8 cellular contexts compared by ENCODE assay signal in the genomic region with DNA sequence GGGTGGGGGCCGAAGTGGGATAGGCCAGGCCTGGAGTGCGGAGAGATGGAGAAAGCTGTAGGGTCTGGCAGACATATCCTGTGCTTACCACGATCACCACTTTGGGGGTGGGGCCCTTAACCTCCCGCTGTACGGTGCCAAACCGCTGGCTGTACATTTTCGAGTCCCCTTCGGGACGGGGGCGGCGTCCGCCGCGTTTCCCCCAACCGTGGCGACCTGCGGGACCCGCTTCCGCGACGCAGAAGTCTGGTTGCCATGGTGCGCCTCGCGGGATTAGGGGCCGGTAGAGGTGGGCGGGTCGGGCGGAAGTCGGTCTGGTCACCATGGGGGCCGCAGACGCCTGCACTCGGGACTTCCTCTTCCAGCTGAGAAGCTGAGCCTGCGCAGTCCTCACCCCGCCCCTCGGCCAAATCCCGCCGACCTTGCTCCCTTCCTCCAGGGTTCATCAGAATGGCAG. TPM values are rescaled to one million over a fixed set of nuclear protein-coding genes. Genes with fewer than 3 reads are reported as not detected.
DNase-seq lines count a peak whose midpoint lies in the region; ATAC-seq, FAIRE-seq and TF ChIP-seq lines count a peak whose summit lies in the region.

A gene with protein sequence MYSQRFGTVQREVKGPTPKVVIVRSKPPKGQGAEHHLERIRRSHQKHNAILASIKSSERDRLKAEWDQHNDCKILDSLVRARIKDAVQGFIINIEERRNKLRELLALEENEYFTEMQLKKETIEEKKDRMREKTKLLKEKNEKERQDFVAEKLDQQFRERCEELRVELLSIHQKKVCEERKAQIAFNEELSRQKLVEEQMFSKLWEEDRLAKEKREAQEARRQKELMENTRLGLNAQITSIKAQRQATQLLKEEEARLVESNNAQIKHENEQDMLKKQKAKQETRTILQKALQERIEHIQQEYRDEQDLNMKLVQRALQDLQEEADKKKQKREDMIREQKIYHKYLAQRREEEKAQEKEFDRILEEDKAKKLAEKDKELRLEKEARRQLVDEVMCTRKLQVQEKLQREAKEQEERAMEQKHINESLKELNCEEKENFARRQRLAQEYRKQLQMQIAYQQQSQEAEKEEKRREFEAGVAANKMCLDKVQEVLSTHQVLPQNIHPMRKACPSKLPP (minus strand): TSS at position 248 of the 457 bp plus-strand sequence. CDS start 91 bp downstream, at position 157.

- H3K27me3 Mint-ChIP-seq in Calu3 (ENCODE audit: unreplicated experiment), result no peaks in the 10 kb centered on the region

- peak within 1 kb of the TSS; percentile 44; the same call in 1 of the 2 replicates for H3K9ac ChIP-seq in OCI-LY1 (ENCODE audit: low read length)

- H3K4me3 Mint-ChIP-seq in Calu3 (ENCODE audit: low read depth, unreplicated experiment), result peak within 1 kb of the TSS; percentile 89

- peak; percentile 38 for FAIRE-seq in HTR-8/SVneo (lab: Jason Lieb, UNC)

- H3F3A ChIP-seq in OCI-LY1 (ENCODE audit: insufficient read depth, low read length), result no peaks in the 10 kb centered on the region

- peak; percentile 92 for DNase-seq in Calu3
- DNase-seq in HTR-8/SVneo (ENCODE audit: insufficient read length, low spot score), result peak; percentile 82
- DNase-seq in activated T-cell treated with anti-CD3 and anti-CD28 coated beads for 1 hour (ENCODE audit: low read depth), result peak; percentile 72
- peak; percentile 12 for DNase-seq in epithelial cell of proximal tubule (ENCODE audit: low read depth)
- DNase-seq in mucosa of gallbladder (ENCODE audit: low spot score), result peak; percentile 92
- DNase-seq in stimulated activated CD8-positive, alpha-beta memory T cell treated with anti-CD3 and anti-CD28 coated beads, Interleukin-2, amount 100 ng/mL, for 48 hours (ENCODE audit: low read depth in 2 of 2), result peak; percentile 88

- H3K27me3 ChIP-seq in OCI-LY1 (ENCODE audit: insufficient read depth, low read length), result no peaks in the 10 kb centered on the region

- no peaks in the 10 kb centered on the region for H3K79me2 ChIP-seq in OCI-LY1 (ENCODE audit: insufficient read depth, low read length)

- H3K36me3 ChIP-seq in OCI-LY1 (ENCODE audit: insufficient read depth, low read length), result peaks cover 35% of the 10 kb centered on the region

- no peaks in the 10 kb centered on the region for H3K9me2 ChIP-seq in OCI-LY1 (ENCODE audit: low read depth, low read length)

- ATAC-seq in GM21381 (IDR thresholded peaks at IDR 0.05; ENCODE audit: unreplicated experiment), result peak; percentile 72

- peak within 1 kb of the TSS; percentile 80 for H3K27ac Mint-ChIP-seq in Calu3 (ENCODE audit: unreplicated experiment)

- CTCF ChIA-PET in Calu3 (lab: Charles Lee), result interaction anchor here (1.0 to 1.2 kb wide), 3 partner anchors 15 to 91 kb away, joined by 3 to 6 read pairs (median 4); a partner anchor contains a TSS

- H3K4me3 ChIP-seq in OCI-LY1 (ENCODE audit: low read depth, low read length, poor library complexity, severe bottlenecking) (peak within 1 kb of the TSS; percentile 63), epithelial cell of proximal tubule (ENCODE audit: low read depth, low read length) (peak within 1 kb of the TSS; percentile 80)

- TF ChIP-seq CTCF in Calu3 (IDR thresholded peaks at IDR 0.05; ENCODE audit: unreplicated experiment) (no peak), OCI-LY1 (IDR thresholded peaks at IDR 0.05; ENCODE audit: low read length) (no peak), epithelial cell of proximal tubule (conservative IDR thresholded peaks at IDR 0.05; ENCODE audit: low read depth, low read length) (no peak)

- intact Hi-C loops in Calu3 (cut with micrococcal nuclease; ENCODE audit: unreplicated experiment), result loop anchor here (5.0 kb wide), 1 partner anchor 49 kb away; no protein-coding TSS in a partner anchor

- H3K36me3 Mint-ChIP-seq in Calu3 (ENCODE audit: insufficient read depth, unreplicated experiment), result peaks cover 32% of the 10 kb centered on the region

- H3K9me3 Mint-ChIP-seq in Calu3 (ENCODE audit: low read depth, unreplicated experiment), result no peaks in the 10 kb centered on the region

- peak within 1 kb of the TSS; percentile 70 for H3K4me2 ChIP-seq in OCI-LY1 (ENCODE audit: low read length)

- no peak within 1 kb of the TSS for H2AFZ ChIP-seq in OCI-LY1 (ENCODE audit: low read length)

- H3K27ac ChIP-seq in OCI-LY1 (ENCODE audit: low read depth, low read length, poor library complexity, severe bottlenecking), result no peak within 1 kb of the TSS

- H3K4me1 Mint-ChIP-seq in Calu3 (ENCODE audit: low read depth, unreplicated experiment), result peaks cover 20% of the 10 kb centered on the region

- no peaks in the 10 kb centered on the region for H4K20me1 ChIP-seq in OCI-LY1 (ENCODE audit: insufficient read depth, low read length)

- peaks cover 12% of the 10 kb centered on the region for H3K4me1 ChIP-seq in OCI-LY1 (ENCODE audit: insufficient read depth, low read length, severe bottlenecking)

- no peaks in the 10 kb centered on the region for H3K9me3 ChIP-seq in OCI-LY1 (ENCODE audit: low read length)

- BruUV-seq in Calu3 (replicated peaks; lab: Mats Ljungman, UMichigan), result no TSS peak

RNA-seq across cellular contexts. Expression of the gene that starts here (rescaled TPM):
- total RNA-seq in Calu3 (2022) (0.94 and 0.98 TPM in 2 replicates), epithelial cell of proximal tubule (0.22 and 0.69 TPM in 2 replicates), mucosa of gallbladder (1.5 TPM)

Comparison
In these comparisons a context has a peak if more than half of its experiments do, and no peak if none do; other contexts are left out.
1. Peak in DNase-seq in Calu3; RNA of the gene not detected or under 1 TPM.
2. Peak in DNase-seq and H3K4me3 ChIP-seq in epithelial cell of proximal tubule; RNA of the gene not detected or under 1 TPM.
3. DNase-seq: peak in every context shown above with its lines; median percentile 92 in Calu3; 92 in mucosa of gallbladder; 88 in stimulated activated CD8-positive, alpha-beta memory T cell treated with anti-CD3 and anti-CD28 coated beads, Interleukin-2, amount 100 ng/mL, for 48 hours; 82 in HTR-8/SVneo; 72 in activated T-cell treated with anti-CD3 and anti-CD28 coated beads for 1 hour; 12 in epithelial cell of proximal tubule.